Comparison of ENCODE assay signal across 16 cellular contexts in genomic region chr3:196227086-196227485, GRCh38. TPM values are rescaled to one million over a fixed set of nuclear protein-coding genes. Genes with fewer than 3 reads are reported as not detected.
DNase-seq lines count a peak whose midpoint lies in the region; ATAC-seq and TF ChIP-seq lines count a peak whose summit lies in the region.
"Had no signal": no experiment of that assay in that cellular context is flagged by ENCODE, and none has a peak within 500 bp of the region (broad histone marks: within the 10 kb centered on the region; RNA-seq: fewer than 3 reads in every experiment).

No MANE protein-coding gene starts in this region.

- intact Hi-C loops in Right ventricle myocardium superior (cut with DNase I) (no loop called here), left ventricle myocardium inferior (cut with micrococcal nuclease) (no loop called here), left colon (cut with DNase I, micrococcal nuclease) (no loop called here)

- H3K4me2 ChIP-seq in neuronal stem cell (ENCODE audit: insufficient read depth, low read length, poor library complexity, severe bottlenecking): no peak overlapping the region

- H2AK5ac ChIP-seq in neuronal stem cell (ENCODE audit: low read depth, low read length): no peak overlapping the region

- no peaks in the 10 kb centered on the region for H3K4me1 Mint-ChIP-seq in type B pancreatic cell (ENCODE audit: unreplicated experiment)

- no CpG with 5 or more reads among the region's 15 CpGs for WGBS in neuronal stem cell (ENCODE audit: extremely low coverage in 2 of 2, insufficient read length in 2 of 2, insufficient replicate concordance in 1 of 2), 2 donors

- no peaks in the 10 kb centered on the region for H3K79me1 ChIP-seq in neuronal stem cell (ENCODE audit: low read depth, low read length)

- H3K27me3 ChIP-seq in left ventricle myocardium inferior (ENCODE audit: low read depth) (no peaks in the 10 kb centered on the region), neuronal stem cell (ENCODE audit: control insufficient read depth in 3 of 3, insufficient read depth in 3 of 3, low read depth in 1 of 3, low read length in 3 of 3) (no peaks in the 10 kb centered on the region)

- H3K23ac ChIP-seq in neuronal stem cell (ENCODE audit: low read depth, low read length, poor library complexity): peak overlapping the region; percentile 43

- H2BK120ac ChIP-seq in neuronal stem cell (ENCODE audit: low read depth, low read length): no peak overlapping the region

- H3K27ac ChIP-seq in left ventricle myocardium inferior (replicated peaks) (no peak overlapping the region), neuronal stem cell (replicated peaks; ENCODE audit: low read length) (no peak overlapping the region)
- H3K27ac ChIP-seq: HL-60 had no signal

- H3K4ac ChIP-seq in neuronal stem cell (ENCODE audit: low read length): no peak overlapping the region

- H4K91ac ChIP-seq in neuronal stem cell (ENCODE audit: low read depth, low read length, poor library complexity): no peak overlapping the region

- no peak for DNase-seq in Right ventricle myocardium superior
- no peak for DNase-seq in left ventricle myocardium inferior
- DNase-seq in left colon: no peak
- no peak for DNase-seq in neuronal stem cell (ENCODE audit: low spot score)
- no peak for DNase-seq in type B pancreatic cell (ENCODE audit: extremely low spot score, unreplicated experiment)
- DNase-seq in putamen (ENCODE audit: low spot score): no peak
- no peak for DNase-seq in DMS114 treated with DMSO at 0.1 percent for 48 hours (lab: John Stamatoyannopoulos, UW; ENCODE audit: unreplicated experiment)
- DNase-seq: C1 segment of cervical spinal cord; GF-D8; HCEC 1CT; NCI-H187; NK-92 treated with Interleukin-12 subunit alpha and Interleukin-12 subunit beta, amount 100 ng/mL, for 24 hours had no signal

- ATAC-seq in Right ventricle myocardium superior (ENCODE audit: poor library complexity): peak; percentile 19
- ATAC-seq in left colon: peak; percentile 4
- no peak for ATAC-seq in GM18907 (IDR thresholded peaks at IDR 0.05; ENCODE audit: unreplicated experiment)

- no peak overlapping the region for H3K4me3 ChIP-seq in left ventricle myocardium inferior
- no peak overlapping the region for H3K4me3 ChIP-seq in neuronal stem cell (ENCODE audit: low read length in 2 of 2)

- no peaks in the 10 kb centered on the region for H3K9me3 Mint-ChIP-seq in type B pancreatic cell

- H3K4me3 Mint-ChIP-seq in type B pancreatic cell: no peak overlapping the region

- H3K36me3 ChIP-seq in left ventricle myocardium inferior (no peaks in the 10 kb centered on the region), neuronal stem cell (replicated peaks in 1 of 2; ENCODE audit: control insufficient read depth in 2 of 2, insufficient read depth in 2 of 2, low read length in 2 of 2) (no peaks in the 10 kb centered on the region)

- H2BK12ac ChIP-seq in neuronal stem cell (ENCODE audit: low read length): no peak overlapping the region

- TF ChIP-seq CTCF in left ventricle myocardium inferior (IDR thresholded peaks at IDR 0.05; ENCODE audit: borderline replicate concordance): no peak
- TF ChIP-seq CTCF in type B pancreatic cell (conservative IDR thresholded peaks at IDR 0.05): no peak

- peaks cover 17% of the 10 kb centered on the region for H3K4me1 ChIP-seq in left ventricle myocardium inferior
- H3K4me1 ChIP-seq in neuronal stem cell (ENCODE audit: control insufficient read depth in 2 of 2, insufficient read depth in 1 of 2, low read depth in 1 of 2, low read length in 2 of 2): no peaks in the 10 kb centered on the region

- H2BK15ac ChIP-seq in neuronal stem cell (ENCODE audit: low read length): no peak overlapping the region

- H3K9me3 ChIP-seq in left ventricle myocardium inferior (replicated peaks) (no peaks in the 10 kb centered on the region), neuronal stem cell (replicated peaks in 1 of 2; ENCODE audit: control insufficient read depth in 2 of 2, insufficient read depth in 1 of 2, low read depth in 1 of 2, low read length in 2 of 2) (no peaks in the 10 kb centered on the region)

- no peak overlapping the region for H3K9ac ChIP-seq in neuronal stem cell (ENCODE audit: low read depth, low read length, poor library complexity)

- H3K27me3 Mint-ChIP-seq in type B pancreatic cell: no peaks in the 10 kb centered on the region

- no peak overlapping the region for H2AFZ ChIP-seq in neuronal stem cell (ENCODE audit: low read length)

- H3K36me3 Mint-ChIP-seq in type B pancreatic cell: no peaks in the 10 kb centered on the region

- H3K27ac Mint-ChIP-seq in type B pancreatic cell: peak overlapping the region; percentile 26

- peak overlapping the region; percentile 47 for H3K14ac ChIP-seq in neuronal stem cell (ENCODE audit: low read length)

- peak overlapping the region; percentile 44 for H3K18ac ChIP-seq in neuronal stem cell (ENCODE audit: low read length)

- H4K8ac ChIP-seq in neuronal stem cell (ENCODE audit: low read depth, low read length): no peak overlapping the region

- H2BK5ac ChIP-seq in neuronal stem cell (ENCODE audit: low read length): no peak overlapping the region

RNA-seq across cellular contexts. Expression of gene SLC51A, which starts 10.8 kb away (rescaled TPM):
- not detected for total RNA-seq in Right ventricle myocardium superior
- total RNA-seq in left ventricle myocardium inferior: not detected
- 10 to 100 TPM in 1 of 2 donors, under 1 TPM in 1; 0.46 to 86.3 TPM for total RNA-seq in left colon
- 0.07 TPM for polyA plus RNA-seq in neuronal stem cell (2013, experiment 1 of 2)
- polyA plus RNA-seq in neuronal stem cell (2013, experiment 2 of 2): not detected
- total RNA-seq in type B pancreatic cell (ENCODE audit: low replicate concordance): 3.7 and 4.7 TPM in 2 replicates
- total RNA-seq: OCI-LY7, RPMI7951 had no signal

RNA-seq across cellular contexts. Expression of gene ZDHHC19, which starts 15.9 kb away (rescaled TPM):
- total RNA-seq in Right ventricle myocardium superior (not detected), left ventricle myocardium inferior (not detected), left colon (not detected), type B pancreatic cell (ENCODE audit: low replicate concordance) (0.85 TPM in 1 of 2 replicates, not detected in the other)
- 1.1 TPM for polyA plus RNA-seq in neuronal stem cell (2013, experiment 1 of 2)
- 0.84 TPM for polyA plus RNA-seq in neuronal stem cell (2013, experiment 2 of 2)
- total RNA-seq: OCI-LY7, RPMI7951 had no signal
